In genomic region chr6:32473378-32474348, GRCh38 we compare ENCODE assay signal across 11 cellular contexts. TPM values are rescaled to one million over a fixed set of nuclear protein-coding genes. Genes with fewer than 3 reads are reported as not detected.
DNase-seq lines count a peak whose midpoint lies in the region; ATAC-seq, FAIRE-seq and TF ChIP-seq lines count a peak whose summit lies in the region.
"Not testable (repeated sequence)": the region's sequence is repeated elsewhere in the genome, so short reads cannot be mapped to it uniquely, and the experiment has no call there.
"Had no signal": no experiment of that assay in that cellular context is flagged by ENCODE, and none has a peak within 500 bp of the region (broad histone marks: within the 10 kb centered on the region; RNA-seq: fewer than 3 reads in every experiment).

No MANE protein-coding gene starts in this region.

- not testable (repeated sequence) for H3K4me1 ChIP-seq in HCT116 (ENCODE audit: control insufficient read depth in 1 of 2, insufficient read depth in 2 of 2, low read length in 2 of 2); duodenal mucosa (ENCODE audit: control insufficient read depth in 1 of 2, insufficient read depth in 2 of 2, low read length in 2 of 2); left lung; stomach

- intact Hi-C loops in HCT116 (cut with micrococcal nuclease); left lung (cut with DNase I); stomach (cut with DNase I; ENCODE audit: low total_unique reads): not testable (repeated sequence)

- not testable (repeated sequence) for H3K27ac ChIP-seq in HCT116 (ENCODE audit: low read depth, low read length)
- H3K27ac ChIP-seq in duodenal mucosa (ENCODE audit: low read depth, low read length) (peak overlapping the region; percentile 61), left lung (peak overlapping the region; percentile 44 to 83), stomach (peak overlapping the region in 3 of 5 donors; percentile 22 to 71 (median 41))

- not testable (repeated sequence) for H3K36me3 ChIP-seq in HCT116 (ENCODE audit: control insufficient read depth in 1 of 2, insufficient read depth in 2 of 2, low read length in 2 of 2); duodenal mucosa (ENCODE audit: control insufficient read depth in 1 of 2, insufficient read depth in 2 of 2, low read length in 2 of 2); left lung; stomach

- peak overlapping the region; percentile 90 for H2AFZ ChIP-seq in HCT116 (ENCODE audit: low read depth, low read length, poor library complexity, severe bottlenecking)

- peak overlapping the region; percentile 38; the same call in 1 of the 2 replicates for H3K4me2 ChIP-seq in HCT116 (ENCODE audit: low read length)

- not testable (repeated sequence) for H3K9me2 ChIP-seq in HCT116 (ENCODE audit: insufficient read depth)

- H3K9ac ChIP-seq in HCT116 (ENCODE audit: low read length); duodenal mucosa (ENCODE audit: low read depth in 1 of 2, low read length in 2 of 2): not testable (repeated sequence)

- not testable (repeated sequence) for TF ChIP-seq EP300 in stomach (IDR thresholded peaks at IDR 0.05)

- WGBS in stomach, 5 donors: 44 to 53% (median 52%) methylated on average over 8 to 10 of the region's 10 CpGs

- H3K4me3 ChIP-seq in HCT116 (replicated peaks in 1 of 2; ENCODE audit: low read depth in 1 of 2, low read length in 2 of 2); duodenal mucosa (ENCODE audit: low read depth in 1 of 2, low read length in 2 of 2); left lung; stomach: not testable (repeated sequence)

- TF ChIP-seq CTCF in HCT116 (IDR thresholded peaks at IDR 0.05 in 2 of 3, conservative IDR thresholded peaks at IDR 0.05 in 1 of 3; ENCODE audit: borderline replicate concordance in 1 of 3, insufficient read depth in 1 of 3, low read depth in 2 of 3, low read length in 2 of 3); left lung (IDR thresholded peaks at IDR 0.05); stomach (IDR thresholded peaks at IDR 0.05): not testable (repeated sequence)

- not testable (repeated sequence) for BruUV-seq in HCT116 (replicated peaks; lab: Mats Ljungman, UMichigan)

- not testable (repeated sequence) for TF ChIP-seq RAD21 in HCT116 (IDR thresholded peaks at IDR 0.05; ENCODE audit: low read depth)

- CTCF ChIA-PET in HCT116 (lab: Charles Lee): not testable (repeated sequence)

- peak; percentile 20 for DNase-seq in GM19238 (ENCODE audit: insufficient read length, low spot score)
- DNase-seq in HCT116 (ENCODE audit: low read depth, low spot score): peak; percentile 37
- peak; percentile 3 for DNase-seq in SIG-M5 treated with dmso at 0.1 percent for 504 hours (lab: John Stamatoyannopoulos, UW; ENCODE audit: unreplicated experiment)
- DNase-seq in left lung: peak; percentile 40 to 54
- DNase-seq in stomach: not testable (repeated sequence)

- POLR2A ChIA-PET in HCT116 (lab: Charles Lee): not testable (repeated sequence)

- not testable (repeated sequence) for H3K9me3 ChIP-seq in HCT116 (ENCODE audit: control insufficient read depth in 1 of 2, insufficient read depth in 1 of 2, low read depth in 1 of 2, low read length in 2 of 2); duodenal mucosa (ENCODE audit: control insufficient read depth in 1 of 2, low read length in 2 of 2); left lung
- peaks cover 0 to 11% (median 0%) of the 10 kb centered on the region in 4 donors for H3K9me3 ChIP-seq in stomach

- not testable (repeated sequence) for H3K27me3 ChIP-seq in HCT116 (ENCODE audit: insufficient read depth, low read length); duodenal mucosa (ENCODE audit: control insufficient read depth in 1 of 2, insufficient read depth in 2 of 2, low read length in 2 of 2); left lung; stomach

- not testable (repeated sequence) for TF ChIP-seq POLR2A in HCT116 (IDR thresholded peaks at IDR 0.05; ENCODE audit: borderline replicate concordance, extremely low read depth, insufficient read depth, insufficient read length); stomach (IDR thresholded peaks at IDR 0.05)

- RAD21 ChIA-PET in HCT116 (lab: Charles Lee; ENCODE audit: low non-redundant PET in 1 of 2, low total read pairs in 2 of 2, uncharacterized antibody in 2 of 2, unreplicated experiment in 2 of 2): not testable (repeated sequence)

- H3K79me2 ChIP-seq in HCT116 (ENCODE audit: insufficient read depth, low read length): not testable (repeated sequence)

- peak; percentile 83 for FAIRE-seq in G401.6 (lab: Jason Lieb, UNC)

- ATAC-seq in HCT116: peak; percentile 100
- ATAC-seq in HG03378 (IDR thresholded peaks at IDR 0.05; ENCODE audit: unreplicated experiment): peak; percentile 96
- ATAC-seq in left lung: peak; percentile 99

- not testable (repeated sequence) for H4K20me1 ChIP-seq in HCT116 (ENCODE audit: insufficient read depth)

TF ChIP-seq in HCT116, 20 proteins besides CTCF, POLR2A, EP300 and RAD21:
- peak; percentile 14; the same call in 1 of the 2 replicates for TF ChIP-seq SP1 (IDR thresholded peaks at IDR 0.05; ENCODE audit: low read depth)
TF ChIP-seq in HCT116: peak in this region for 1; not testable (repeated sequence) for 19.

RNA-seq across cellular contexts. Expression of gene HLA-DRA, which starts 34.0 kb away (rescaled TPM):
- total RNA-seq in HCT116 (2021; ENCODE audit: unreplicated experiment) (4.7 TPM), left lung (1,000 to 10,000 TPM in 1 of 2 donors, 100 to 1,000 TPM in 1; 951 to 1,058 TPM), stomach (100 to 1,000 TPM in 2 of 5 donors, 10 to 100 TPM in 3; 25.8 to 252 (median 84.6) TPM)
- polyA plus RNA-seq in HCT116 (2012): 1.7 TPM in 2 replicates
- 100 to 1,000 TPM in 1 of 3 donors, 10 to 100 TPM in 2; 89.7 to 219 (median 95.8) TPM for polyA plus RNA-seq in stomach
- total RNA-seq: Caco-2, epithelial cell of proximal tubule, HFFc6 had no signal

RNA-seq across cellular contexts. Expression of gene HLA-DRB5, which starts 56.4 kb away (rescaled TPM):
- total RNA-seq in HCT116 (2021; ENCODE audit: unreplicated experiment) (not detected), left lung (100 to 1,000 TPM; 106 to 407 TPM), stomach (10 to 100 TPM in 2 of 5 donors, under 1 TPM in 1, not detected in 2; 0.43 to 39.1 (median 12.5) TPM)
- polyA plus RNA-seq in HCT116 (2012): 0.21 and 0.30 TPM in 2 replicates
- 1 to 10 TPM in 1 of 3 donors, under 1 TPM in 1, not detected in 1; 0.37 to 3.6 TPM for polyA plus RNA-seq in stomach
- total RNA-seq: Caco-2, epithelial cell of proximal tubule, HFFc6 had no signal
